Comparison of ENCODE assay signal across 2 cellular contexts in the genomic region with DNA sequence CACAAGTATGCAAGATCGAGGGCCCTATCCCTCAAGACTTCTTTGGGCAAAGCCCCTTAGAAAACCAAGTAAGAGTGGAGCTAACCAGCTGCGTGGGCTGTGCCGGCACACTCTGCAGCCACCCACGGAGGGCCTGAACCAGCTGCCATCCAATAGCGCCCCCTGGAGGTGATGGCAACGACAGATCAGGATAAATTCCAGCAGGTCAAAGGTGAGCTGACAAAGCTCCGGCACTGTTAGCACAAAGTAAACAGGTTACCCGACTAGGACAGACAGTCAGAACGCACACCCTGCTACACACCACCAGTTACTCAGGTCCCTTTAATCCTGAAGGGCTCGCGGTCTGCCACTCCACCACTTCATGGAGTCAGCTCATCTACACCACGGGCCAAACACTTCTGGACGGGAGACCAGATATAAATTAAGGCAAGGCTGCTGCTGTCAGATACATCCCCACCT.
TF ChIP-seq lines count a peak whose summit lies in the region.

No MANE protein-coding gene starts in this region.

TF ChIP-seq in HCT116, 20 proteins besides CTCF, POLR2A, EP300 and RAD21:
- TF ChIP-seq EZH2phosphoT487 (IDR thresholded peaks at IDR 0.05; ENCODE audit: borderline replicate concordance) (no peak), EGR1 (IDR thresholded peaks at IDR 0.05; ENCODE audit: low read depth) (peak; percentile 53)

TF ChIP-seq in SK-N-SH, 30 proteins besides CTCF, POLR2A, EP300 and RAD21:
- no peak for TF ChIP-seq RXRA (IDR thresholded peaks at IDR 0.05; ENCODE audit: borderline replicate concordance, low read depth)
- no peak for TF ChIP-seq YY1 (IDR thresholded peaks at IDR 0.05; ENCODE audit: low read depth)
- no peak for TF ChIP-seq FOXJ3 (CRISPR knock-in tag; IDR thresholded peaks at IDR 0.05)
- TF ChIP-seq JUND (IDR thresholded peaks at IDR 0.05), result no peak
- no peak for TF ChIP-seq TEAD4 (IDR thresholded peaks at IDR 0.05; ENCODE audit: borderline replicate concordance, insufficient read depth)
- TF ChIP-seq, protein P1, sequence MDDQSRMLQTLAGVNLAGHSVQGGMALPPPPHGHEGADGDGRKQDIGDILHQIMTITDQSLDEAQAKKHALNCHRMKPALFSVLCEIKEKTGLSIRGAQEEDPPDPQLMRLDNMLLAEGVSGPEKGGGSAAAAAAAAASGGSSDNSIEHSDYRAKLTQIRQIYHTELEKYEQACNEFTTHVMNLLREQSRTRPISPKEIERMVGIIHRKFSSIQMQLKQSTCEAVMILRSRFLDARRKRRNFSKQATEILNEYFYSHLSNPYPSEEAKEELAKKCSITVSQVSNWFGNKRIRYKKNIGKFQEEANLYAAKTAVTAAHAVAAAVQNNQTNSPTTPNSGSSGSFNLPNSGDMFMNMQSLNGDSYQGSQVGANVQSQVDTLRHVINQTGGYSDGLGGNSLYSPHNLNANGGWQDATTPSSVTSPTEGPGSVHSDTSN (IDR thresholded peaks at IDR 0.05), result no peak
- no peak for TF ChIP-seq USF2 (IDR thresholded peaks at IDR 0.05; ENCODE audit: borderline replicate concordance, low read depth, low read length)
- TF ChIP-seq NFIC (IDR thresholded peaks at IDR 0.05; ENCODE audit: borderline replicate concordance), result no peak
- TF ChIP-seq CHD2 (IDR thresholded peaks at IDR 0.05; ENCODE audit: low read length, partially characterized antibody), result no peak
- TF ChIP-seq RFX5 (IDR thresholded peaks at IDR 0.05; ENCODE audit: low read length), result no peak
- no peak for TF ChIP-seq SMC3 (IDR thresholded peaks at IDR 0.05; ENCODE audit: low read depth, low read length)
- TF ChIP-seq, protein P2, sequence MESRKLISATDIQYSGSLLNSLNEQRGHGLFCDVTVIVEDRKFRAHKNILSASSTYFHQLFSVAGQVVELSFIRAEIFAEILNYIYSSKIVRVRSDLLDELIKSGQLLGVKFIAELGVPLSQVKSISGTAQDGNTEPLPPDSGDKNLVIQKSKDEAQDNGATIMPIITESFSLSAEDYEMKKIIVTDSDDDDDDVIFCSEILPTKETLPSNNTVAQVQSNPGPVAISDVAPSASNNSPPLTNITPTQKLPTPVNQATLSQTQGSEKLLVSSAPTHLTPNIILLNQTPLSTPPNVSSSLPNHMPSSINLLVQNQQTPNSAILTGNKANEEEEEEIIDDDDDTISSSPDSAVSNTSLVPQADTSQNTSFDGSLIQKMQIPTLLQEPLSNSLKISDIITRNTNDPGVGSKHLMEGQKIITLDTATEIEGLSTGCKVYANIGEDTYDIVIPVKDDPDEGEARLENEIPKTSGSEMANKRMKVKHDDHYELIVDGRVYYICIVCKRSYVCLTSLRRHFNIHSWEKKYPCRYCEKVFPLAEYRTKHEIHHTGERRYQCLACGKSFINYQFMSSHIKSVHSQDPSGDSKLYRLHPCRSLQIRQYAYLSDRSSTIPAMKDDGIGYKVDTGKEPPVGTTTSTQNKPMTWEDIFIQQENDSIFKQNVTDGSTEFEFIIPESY (IDR thresholded peaks at IDR 0.05; ENCODE audit: borderline replicate concordance, low read depth), result no peak
- TF ChIP-seq SIN3A (IDR thresholded peaks at IDR 0.05; ENCODE audit: borderline replicate concordance, low read depth, low read length), result no peak
- no peak for TF ChIP-seq ELF1 (IDR thresholded peaks at IDR 0.05)
- TF ChIP-seq FOXM1 (IDR thresholded peaks at IDR 0.05; ENCODE audit: low read depth), result no peak
- TF ChIP-seq REST (IDR thresholded peaks at IDR 0.05; ENCODE audit: low read depth, low read length), result no peak
- TF ChIP-seq USF1 (IDR thresholded peaks at IDR 0.05; ENCODE audit: borderline replicate concordance, low read depth), result no peak
- TF ChIP-seq, protein P3, sequence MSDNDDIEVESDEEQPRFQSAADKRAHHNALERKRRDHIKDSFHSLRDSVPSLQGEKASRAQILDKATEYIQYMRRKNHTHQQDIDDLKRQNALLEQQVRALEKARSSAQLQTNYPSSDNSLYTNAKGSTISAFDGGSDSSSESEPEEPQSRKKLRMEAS (IDR thresholded peaks at IDR 0.05; ENCODE audit: low read depth), result no peak
- no peak for TF ChIP-seq MXI1 (IDR thresholded peaks at IDR 0.05; ENCODE audit: low read depth, low read length)
